Comparison of ENCODE assay signal across 24 cellular contexts in genomic region chr1:237610157-237610556, GRCh38.
"Had no signal": no experiment of that assay in that cellular context is flagged by ENCODE, and none has a peak within 500 bp of the region (broad histone marks: within the 10 kb centered on the region; RNA-seq: fewer than 3 reads in every experiment).

No MANE protein-coding gene starts in this region.

- ATAC-seq: activated CD4-positive, alpha-beta T cell treated with anti-CD3 and anti-CD28 coated beads for 36 hours; activated T-cell treated with anti-CD3 and anti-CD28 coated beads, Interleukin-2, amount 50 U/mL, for 4 hours; activated T-helper 17 cell treated with anti-CD3 and anti-CD28 coated beads, Interleukin-2, amount 50 U/mL, for 72 hours; gastroesophageal sphincter had no signal

- H3K27me3 ChIP-seq: brain microvascular endothelial cell, colonic mucosa, esophagus squamous epithelium, gastroesophageal sphincter had no signal

- H3K36me3 ChIP-seq: brain microvascular endothelial cell, colonic mucosa, esophagus squamous epithelium had no signal

- H3K27ac ChIP-seq: brain microvascular endothelial cell, colonic mucosa, epithelial cell of prostate, esophagus squamous epithelium, gastroesophageal sphincter had no signal

- DNase-seq: activated CD4-positive, alpha-beta memory T cell treated with anti-CD3 and anti-CD28 coated beads, Interleukin-2, amount 10 ng/mL, durations not matched to agents 7 days and 5 days; activated CD4-positive, alpha-beta T cell treated with anti-CD3 and anti-CD28 coated beads for 36 hours; activated CD4-positive, alpha-beta T cell treated with anti-CD3 and anti-CD28 coated beads, Interleukin-2, amount 10 ng/mL, durations not matched to agents 7 days and 5 days; activated CD4-positive, alpha-beta T cell treated with anti-CD3 and anti-CD28 coated beads, Interleukin-2, amount 50 U/mL, for 4 hours; activated CD4-positive, CD25-positive, alpha-beta regulatory T cell; activated CD4-positive, CD25-positive, alpha-beta regulatory T cell treated with anti-CD3 and anti-CD28 coated beads, Interleukin-2, amount 50 U/mL, for 72 hours; activated effector memory CD4-positive, alpha-beta T cell treated with Interleukin-2 at 50 U/mL for 16 hours; activated gamma-delta T cell treated with Interleukin-2 at 50 U/mL for 16 hours; activated naive CD4-positive, alpha-beta T cell treated with anti-CD3 and anti-CD28 coated beads, Interleukin-2, amount 50 U/mL, for 16 hours; activated naive CD4-positive, alpha-beta T cell treated with Interleukin-2 at 50 U/mL for 16 hours; activated T-cell treated with anti-CD3 and anti-CD28 coated beads, Interleukin-2, amount 50 U/mL, for 4 hours; amniotic stem cell; anterior cingulate cortex; brain microvascular endothelial cell; central memory CD4-positive, alpha-beta T cell; cerebellar nuclear complex; colonic mucosa; effector CD8-positive, alpha-beta T cell; esophagus squamous epithelium; foreskin melanocyte; T-helper 2 cell had no signal

- H3K4me1 ChIP-seq: colonic mucosa, esophagus squamous epithelium, gastroesophageal sphincter had no signal

- H3K9me3 ChIP-seq: colonic mucosa, esophagus squamous epithelium, gastroesophageal sphincter had no signal

- H3K4me3 ChIP-seq: colonic mucosa, esophagus squamous epithelium, gastroesophageal sphincter had no signal
